In the genomic region with DNA sequence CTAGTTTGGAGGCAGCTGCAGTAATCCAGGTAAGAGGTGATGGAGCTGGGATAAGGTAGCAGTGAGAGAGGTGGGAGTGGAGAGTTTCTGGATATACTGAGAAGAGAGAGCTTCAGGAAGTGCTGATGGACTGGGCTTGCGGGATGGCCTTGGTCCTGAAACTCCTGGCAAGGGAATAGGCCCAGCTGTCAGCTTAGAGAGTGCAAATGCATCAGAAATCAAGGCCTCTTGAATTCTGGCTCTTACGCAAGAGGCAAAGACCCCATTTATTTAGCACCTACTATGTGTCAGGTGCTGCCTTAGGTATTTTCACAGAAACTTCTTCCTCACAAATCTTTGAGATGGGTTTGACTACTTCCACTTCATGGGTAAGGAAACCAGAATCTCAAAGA, we compare ENCODE assay signal across 12 cellular contexts.
DNase-seq lines count a peak whose midpoint lies in the region; ATAC-seq and TF ChIP-seq lines count a peak whose summit lies in the region.
"Had no signal": no experiment of that assay in that cellular context is flagged by ENCODE, and none has a peak within 500 bp of the region (broad histone marks: within the 10 kb centered on the region; RNA-seq: fewer than 3 reads in every experiment).

No MANE protein-coding gene starts in this region.

- no peaks in the 10 kb centered on the region for H3K36me3 ChIP-seq in BLaER1
- no peaks in the 10 kb centered on the region for H3K36me3 ChIP-seq in naive thymus-derived CD4-positive, alpha-beta T cell (ENCODE audit: control insufficient read depth in 2 of 3, insufficient read depth in 3 of 3, low read length in 3 of 3)
- H3K36me3 ChIP-seq: thoracic aorta had no signal

- CTCF ChIA-PET in activated CD4-positive, alpha-beta memory T cell treated with anti-CD3 and anti-CD28 coated beads for 36 hours (lab: Charles Lee): no interaction called here
- CTCF ChIA-PET in naive thymus-derived CD4-positive, alpha-beta T cell (lab: Charles Lee): interaction anchor here (0.6 to 1.8 kb wide), 2 partner anchors 227 to 1616 kb away, joined by 4 to 6 read pairs; a partner anchor contains a TSS
- CTCF ChIA-PET in GM10248 (lab: Yijun Ruan, JAX): interaction anchor here (0.8 to 1.7 kb wide), 4 partner anchors 10 to 19 kb away, joined by 3 to 7 read pairs (median 4); no protein-coding TSS in a partner anchor

- H3K9ac ChIP-seq in BLaER1: peak overlapping the region; percentile 61
- H3K9ac ChIP-seq: parathyroid adenoma had no signal

- H3K27me3 Mint-ChIP-seq in CD14-positive monocyte (ENCODE audit: low read depth in 3 of 3): peaks cover 0 to 2% (median 1%) of the 10 kb centered on the region in 3 donors
- no peaks in the 10 kb centered on the region for H3K27me3 Mint-ChIP-seq in activated CD4-positive, alpha-beta memory T cell treated with anti-CD3 and anti-CD28 coated beads for 36 hours
- peaks cover 0 to 3% (median 0%) of the 10 kb centered on the region in 5 donors for H3K27me3 Mint-ChIP-seq in naive thymus-derived CD4-positive, alpha-beta T cell

- H3K27ac Mint-ChIP-seq in CD14-positive monocyte: peak overlapping the region; percentile 88 to 93 (median 90)
- H3K27ac Mint-ChIP-seq in activated CD4-positive, alpha-beta memory T cell treated with anti-CD3 and anti-CD28 coated beads for 36 hours: peak overlapping the region; percentile 4
- peak overlapping the region; percentile 85 to 96 (median 93) for H3K27ac Mint-ChIP-seq in naive thymus-derived CD4-positive, alpha-beta T cell

- H3K4me1 ChIP-seq in BLaER1: peaks cover 96% of the 10 kb centered on the region
- H3K4me1 ChIP-seq in naive thymus-derived CD4-positive, alpha-beta T cell (ENCODE audit: control insufficient read depth in 2 of 2, insufficient read depth in 2 of 2, low read length in 2 of 2): peaks cover 30 to 50% of the 10 kb centered on the region in 2 donors
- H3K4me1 ChIP-seq: parathyroid adenoma had no signal

- H3K9me3 Mint-ChIP-seq in CD14-positive monocyte: peaks cover 0 to 10% (median 4%) of the 10 kb centered on the region in 7 donors
- H3K9me3 Mint-ChIP-seq in activated CD4-positive, alpha-beta memory T cell treated with anti-CD3 and anti-CD28 coated beads for 36 hours: peaks cover 2% of the 10 kb centered on the region
- peaks cover 0 to 6% (median 0%) of the 10 kb centered on the region in 11 donors for H3K9me3 Mint-ChIP-seq in naive thymus-derived CD4-positive, alpha-beta T cell

- H3K27me3 ChIP-seq in BLaER1: no peaks in the 10 kb centered on the region
- no peaks in the 10 kb centered on the region for H3K27me3 ChIP-seq in naive thymus-derived CD4-positive, alpha-beta T cell (ENCODE audit: control insufficient read depth in 2 of 2, insufficient read depth in 2 of 2, low read length in 2 of 2)

- H3K27ac ChIP-seq in BLaER1: peak overlapping the region; percentile 89
- peak overlapping the region; percentile 68 for H3K27ac ChIP-seq in naive thymus-derived CD4-positive, alpha-beta T cell (ENCODE audit: low read depth, low read length)
- H3K27ac ChIP-seq: parathyroid adenoma, thoracic aorta had no signal

- H4K20me1 ChIP-seq in BLaER1: no peaks in the 10 kb centered on the region

- no peak for ATAC-seq in naive thymus-derived CD4-positive, alpha-beta T cell
- ATAC-seq: PC-3 had no signal

- DNase-seq in CD14-positive monocyte (ENCODE audit: low spot score) (no peak), NCI-H446 (lab: John Stamatoyannopoulos, UW) (no peak), GM10248 (ENCODE audit: extremely low spot score) (no peak), NCI-H1694 (lab: John Stamatoyannopoulos, UW) (no peak)
- DNase-seq in activated CD4-positive, alpha-beta memory T cell treated with anti-CD3 and anti-CD28 coated beads for 36 hours: no peak
- DNase-seq in naive thymus-derived CD4-positive, alpha-beta T cell: no peak
- DNase-seq: glutamatergic neuron, KG1, PC-3 had no signal

- intact Hi-C loops in CD14-positive monocyte (cut with micrococcal nuclease): loop anchor here in 1 of 2 donors (10.0 kb wide), 1 partner anchor 173 kb away; no protein-coding TSS in a partner anchor
- intact Hi-C loops in activated CD4-positive, alpha-beta memory T cell treated with anti-CD3 and anti-CD28 coated beads for 36 hours (cut with micrococcal nuclease): loop anchor here (2.0 to 5.0 kb wide), 3 partner anchors 23 to 229 kb away; a partner anchor contains a TSS
- intact Hi-C loops in naive thymus-derived CD4-positive, alpha-beta T cell (cut with micrococcal nuclease): loop anchor here (2.0 to 5.0 kb wide), 3 partner anchors 104 to 229 kb away; no protein-coding TSS in a partner anchor

- peak overlapping the region; percentile 49; the same call in 1 of the 2 replicates for H3K4me3 ChIP-seq in BLaER1
- peak overlapping the region; percentile 42 for H3K4me3 ChIP-seq in naive thymus-derived CD4-positive, alpha-beta T cell (ENCODE audit: low read length)
- H3K4me3 ChIP-seq: thoracic aorta had no signal

- peak overlapping the region; percentile 90 for H3K4me2 ChIP-seq in BLaER1

- TF ChIP-seq CTCF in CD14-positive monocyte (IDR thresholded peaks at IDR 0.05): no peak
- no peak for TF ChIP-seq CTCF in GM10248 (IDR thresholded peaks at IDR 0.05; ENCODE audit: control extremely low read depth, extremely low read depth, low read depth, missing control alignments)

- H3K4me1 Mint-ChIP-seq in CD14-positive monocyte: peaks cover 56% of the 10 kb centered on the region
- H3K4me1 Mint-ChIP-seq in activated CD4-positive, alpha-beta memory T cell treated with anti-CD3 and anti-CD28 coated beads for 36 hours (ENCODE audit: low read depth): peaks cover 40% of the 10 kb centered on the region
- peaks cover 35 to 66% (median 62%) of the 10 kb centered on the region in 7 donors for H3K4me1 Mint-ChIP-seq in naive thymus-derived CD4-positive, alpha-beta T cell

- peaks cover 2% of the 10 kb centered on the region in 2 donors for H3K36me3 Mint-ChIP-seq in CD14-positive monocyte
- H3K36me3 Mint-ChIP-seq in activated CD4-positive, alpha-beta memory T cell treated with anti-CD3 and anti-CD28 coated beads for 36 hours: no peaks in the 10 kb centered on the region
- H3K36me3 Mint-ChIP-seq in naive thymus-derived CD4-positive, alpha-beta T cell: peaks cover 0 to 18% (median 0%) of the 10 kb centered on the region in 5 donors

- H3K4me3 Mint-ChIP-seq in CD14-positive monocyte: peak overlapping the region; percentile 59 to 83
- no peak overlapping the region for H3K4me3 Mint-ChIP-seq in activated CD4-positive, alpha-beta memory T cell treated with anti-CD3 and anti-CD28 coated beads for 36 hours
- H3K4me3 Mint-ChIP-seq in naive thymus-derived CD4-positive, alpha-beta T cell: peak overlapping the region; percentile 51 to 90 (median 78)

- POLR2A ChIA-PET in activated CD4-positive, alpha-beta memory T cell treated with anti-CD3 and anti-CD28 coated beads for 36 hours (lab: Charles Lee): no interaction called here
- POLR2A ChIA-PET in naive thymus-derived CD4-positive, alpha-beta T cell (lab: Charles Lee): interaction anchor here (0.7 to 2.2 kb wide), 10 partner anchors 11 to 231 kb away, joined by 3 to 17 read pairs (median 3); a partner anchor contains a TSS
- POLR2A ChIA-PET in GM10248 (lab: Yijun Ruan, JAX): interaction anchor here (0.6 kb wide), 1 partner anchor 178 kb away, joined by 4 read pairs; no protein-coding TSS in a partner anchor

- peaks cover 20% of the 10 kb centered on the region for H3K9me3 ChIP-seq in BLaER1
- no peaks in the 10 kb centered on the region for H3K9me3 ChIP-seq in naive thymus-derived CD4-positive, alpha-beta T cell (ENCODE audit: control insufficient read depth in 2 of 3, low read length in 3 of 3)
- H3K9me3 ChIP-seq: thoracic aorta had no signal

Comparison
In these comparisons a context has a peak if more than half of its experiments do, and no peak if none do; other contexts are left out.
1. H3K27ac Mint-ChIP-seq: peak in every context shown above with its lines; median percentile 93 in naive thymus-derived CD4-positive, alpha-beta T cell; 90 in CD14-positive monocyte; 4 in activated CD4-positive, alpha-beta memory T cell treated with anti-CD3 and anti-CD28 coated beads for 36 hours.